Comparison of ENCODE assay signal across 1 cellular context in genomic region chr3:127671523-127672428, GRCh38.
A peak's percentile ranks its signal among the peaks of the same experiment; 100 is the strongest.
TF ChIP-seq lines count a peak whose summit lies in the region.

No MANE protein-coding gene starts in this region.

TF ChIP-seq in HepG2, 621 proteins besides CTCF, POLR2A, EP300 and RAD21 (continues in another document):
- TF ChIP-seq MLXIP (CRISPR knock-in tag; IDR thresholded peaks at IDR 0.05; ENCODE audit: borderline replicate concordance) (no peak), ZNF501 (CRISPR knock-in tag; IDR thresholded peaks at IDR 0.05) (no peak), ZNF362 (CRISPR knock-in tag; IDR thresholded peaks at IDR 0.05; ENCODE audit: borderline replicate concordance) (no peak), PTBP1 (IDR thresholded peaks at IDR 0.05; ENCODE audit: low read depth, low read length, poor library complexity, severe bottlenecking) (no peak), POGZ (CRISPR knock-in tag; IDR thresholded peaks at IDR 0.05) (no peak), ZNF550 (CRISPR knock-in tag; IDR thresholded peaks at IDR 0.05; ENCODE audit: borderline replicate concordance) (no peak), ZC3H4 (CRISPR knock-in tag; IDR thresholded peaks at IDR 0.05; ENCODE audit: borderline replicate concordance) (0 out of 2 replicates have a peak, but pooled peaks have one; percentile 36), SKI (IDR thresholded peaks at IDR 0.05; ENCODE audit: partially characterized antibody) (no peak), ZSCAN22 (CRISPR knock-in tag; IDR thresholded peaks at IDR 0.05) (no peak), IRX3 (CRISPR knock-in tag; IDR thresholded peaks at IDR 0.05; ENCODE audit: borderline replicate concordance, low read depth) (no peak), ZBTB38 (CRISPR knock-in tag; IDR thresholded peaks at IDR 0.05) (peak; percentile 82), ZNF292 (CRISPR knock-in tag; IDR thresholded peaks at IDR 0.05; ENCODE audit: borderline replicate concordance, low read depth) (no peak), ZNF670 (CRISPR knock-in tag; IDR thresholded peaks at IDR 0.05; ENCODE audit: borderline replicate concordance) (no peak), NFE2 (CRISPR knock-in tag; IDR thresholded peaks at IDR 0.05) (no peak), ZGPAT (CRISPR knock-in tag; IDR thresholded peaks at IDR 0.05) (no peak), CENPX (CRISPR knock-in tag; IDR thresholded peaks at IDR 0.05) (no peak), CSRNP1 (CRISPR knock-in tag; IDR thresholded peaks at IDR 0.05) (no peak), KAT8 (CRISPR knock-in tag; IDR thresholded peaks at IDR 0.05) (no peak), ZEB1 (IDR thresholded peaks at IDR 0.05; ENCODE audit: insufficient replicate concordance, low read depth) (no peak), ZNF12 (CRISPR knock-in tag; IDR thresholded peaks at IDR 0.05) (no peak), ZFP90 (CRISPR knock-in tag; IDR thresholded peaks at IDR 0.05; ENCODE audit: borderline replicate concordance) (no peak), ZNF878 (CRISPR knock-in tag; IDR thresholded peaks at IDR 0.05) (no peak), PPARG (CRISPR knock-in tag; conservative IDR thresholded peaks at IDR 0.05) (no peak), ZNF879 (CRISPR knock-in tag; IDR thresholded peaks at IDR 0.05) (no peak), BCLAF1 (IDR thresholded peaks at IDR 0.05) (no peak), ZNF782 (CRISPR knock-in tag; IDR thresholded peaks at IDR 0.05; ENCODE audit: borderline replicate concordance) (no peak), ZBTB8A (CRISPR knock-in tag; IDR thresholded peaks at IDR 0.05; ENCODE audit: borderline replicate concordance, low read depth) (no peak), SALL2 (CRISPR knock-in tag; IDR thresholded peaks at IDR 0.05) (no peak), XRCC5 (optimal IDR thresholded peaks at IDR 0.05; ENCODE audit: low read length) (no peak), ZBED4 (CRISPR knock-in tag; IDR thresholded peaks at IDR 0.05; ENCODE audit: borderline replicate concordance) (no peak), EZH2 (conservative IDR thresholded peaks at IDR 0.05; ENCODE audit: low read depth, low read length) (no peak), E2F5 (CRISPR knock-in tag; conservative IDR thresholded peaks at IDR 0.05) (no peak), ZHX1 (CRISPR knock-in tag; IDR thresholded peaks at IDR 0.05; ENCODE audit: low read depth) (no peak; the same call in 1 of the 2 replicates), IRF1 (CRISPR knock-in tag; IDR thresholded peaks at IDR 0.05; ENCODE audit: low read depth) (no peak), RARG (CRISPR knock-in tag; IDR thresholded peaks at IDR 0.05; ENCODE audit: low read depth) (no peak), LRRFIP1 (CRISPR knock-in tag; conservative IDR thresholded peaks at IDR 0.05) (no peak), AGO1 (IDR thresholded peaks at IDR 0.05; ENCODE audit: low read depth, low read length, poor library complexity, severe bottlenecking) (peak; percentile 16), MTA1 (CRISPR knock-in tag; IDR thresholded peaks at IDR 0.05; ENCODE audit: borderline replicate concordance) (no peak), ZNF674 (CRISPR knock-in tag; IDR thresholded peaks at IDR 0.05; ENCODE audit: low read depth) (0 out of 2 replicates have a peak, but pooled peaks have one; percentile 17), HNRNPL (IDR thresholded peaks at IDR 0.05; ENCODE audit: low read depth, low read length) (0 out of 2 replicates have a peak, but pooled peaks have one; percentile 22)
